In the genomic region with DNA sequence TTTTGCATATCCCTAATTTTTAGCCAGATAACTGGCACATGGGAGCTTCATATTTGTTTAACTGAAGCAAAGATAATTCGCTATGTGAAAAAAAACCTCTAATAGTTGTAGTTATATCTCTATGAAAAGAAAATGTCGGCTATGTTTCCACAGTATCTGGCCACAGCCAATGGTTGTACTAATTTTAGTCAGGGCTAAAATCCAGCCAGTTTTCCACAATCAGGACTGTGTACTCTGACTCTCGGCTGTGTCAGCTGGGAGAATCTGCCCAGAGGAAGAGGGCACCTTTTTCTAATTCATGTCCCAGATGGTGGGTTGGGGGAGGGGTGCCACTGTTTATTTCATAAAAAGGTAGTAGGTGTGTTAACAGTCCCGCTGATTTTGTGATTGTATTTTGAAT, we compare ENCODE assay signal across 27 cellular contexts.
"Had no signal": no experiment of that assay in that cellular context is flagged by ENCODE, and none has a peak within 500 bp of the region (broad histone marks: within the 10 kb centered on the region; RNA-seq: fewer than 3 reads in every experiment).

No MANE protein-coding gene starts in this region.

- ATAC-seq: left lobe of liver; natural killer cell; psoas muscle; sciatic nerve; stimulated activated naive B cell treated with anti-CD40 and anti-IgM and Interleukin-4, amounts not matched to agents 10 μg/mL and 1 μg/mL and 100 μg/mL, for 72 hours; stimulated activated naive CD8-positive, alpha-beta T cell treated with anti-CD3 and anti-CD28 coated beads, Interleukin-15, Interleukin-2, amounts not matched to agents 100 U/mL and 50 U/mL, for 24 hours had no signal

- H3K4me3 ChIP-seq: hepatocyte, lung, neural progenitor cell, psoas muscle, skin epidermis, stomach, testis, thyroid gland, transverse colon, upper lobe of left lung, vagina had no signal

- H3K36me3 ChIP-seq: neural progenitor cell, neutrophil, stomach, thyroid gland, transverse colon, upper lobe of left lung, vagina had no signal

- H3K27ac ChIP-seq: hepatocyte, neural progenitor cell, neutrophil, parathyroid adenoma, psoas muscle, skin epidermis, stomach, testis, thyroid gland, transverse colon, upper lobe of left lung, vagina had no signal

- H3K27me3 ChIP-seq: hepatocyte, neural progenitor cell, stomach, testis, thyroid gland, transverse colon, upper lobe of left lung, vagina had no signal

- H3K4me1 ChIP-seq: neural progenitor cell, parathyroid adenoma, psoas muscle, stomach, testis, transverse colon, upper lobe of left lung, vagina had no signal

- H3K9me3 ChIP-seq: neutrophil, psoas muscle, stomach, testis, thyroid gland, transverse colon, upper lobe of left lung, vagina had no signal

- DNase-seq: islet precursor cell; mesendoderm; naive B cell; natural killer cell; nephron progenitor cell; occipital lobe; psoas muscle; stimulated activated CD4-positive, alpha-beta T cell treated with anti-CD3 and anti-CD28 coated beads, Interleukin-12 subunit alpha, Interleukin-12 subunit beta, amount 100 ng/mL, for 4 hours; stimulated activated CD4-positive, alpha-beta T cell treated with anti-CD3 and anti-CD28 coated beads, Interleukin-15, amount 100 ng/mL, for 24 hours; stimulated activated CD4-positive, alpha-beta T cell treated with anti-CD3 and anti-CD28 coated beads, Interleukin-2, amount 100 ng/mL, for 24 hours; stimulated activated CD4-positive, alpha-beta T cell treated with anti-CD3 and anti-CD28 coated beads, Interleukin-4, amount 100 ng/mL, for 1 hour; stimulated activated naive B cell treated with anti-CD40 and anti-IgM and Interleukin-4, amounts not matched to agents 10 μg/mL and 1 μg/mL and 100 μg/mL, for 72 hours; stimulated activated naive CD8-positive, alpha-beta T cell treated with anti-CD3 and anti-CD28 coated beads, Interleukin-15, Interleukin-2, amounts not matched to agents 100 U/mL and 50 U/mL, for 24 hours; stomach; testis; thyroid gland; transverse colon had no signal
